9 cellular contexts compared by ENCODE assay signal in the genomic region with DNA sequence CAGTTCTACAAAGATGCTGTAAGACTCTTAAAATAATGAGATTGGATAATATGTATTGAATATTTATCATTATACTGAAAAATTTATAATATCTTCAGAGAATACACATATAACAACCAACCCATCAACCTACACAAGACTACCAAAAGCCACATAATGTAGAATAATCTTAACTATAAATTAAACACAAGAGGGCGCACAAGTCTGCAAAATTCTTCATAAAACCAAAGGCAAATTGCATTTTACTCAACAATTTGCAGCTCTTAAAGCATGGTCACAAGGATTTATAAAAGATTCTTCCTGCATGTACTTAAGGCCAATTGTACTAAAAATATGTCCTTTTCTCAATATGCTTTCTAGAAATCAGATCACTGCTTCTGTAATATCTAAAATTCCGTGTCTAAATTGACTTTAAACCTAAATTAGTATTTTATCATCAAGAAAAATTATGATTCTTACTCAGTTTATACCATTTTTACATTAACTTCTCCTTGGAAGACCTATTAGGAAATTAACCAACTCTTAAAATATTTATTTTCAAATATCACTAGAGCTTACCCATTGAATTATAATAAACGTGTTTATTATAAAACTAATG.
DNase-seq lines count a peak whose midpoint lies in the region; ATAC-seq and TF ChIP-seq lines count a peak whose summit lies in the region.
"Had no signal": no experiment of that assay in that cellular context is flagged by ENCODE, and none has a peak within 500 bp of the region (broad histone marks: within the 10 kb centered on the region; RNA-seq: fewer than 3 reads in every experiment).

No MANE protein-coding gene starts in this region.

- DNase-seq in NCI-H510A treated with DMSO at 0.1 percent for 48 hours (lab: John Stamatoyannopoulos, UW): peak; percentile 66
- no peak for DNase-seq in NCI-H510A (lab: John Stamatoyannopoulos, UW)
- peak; percentile 61 for DNase-seq in NCI-H1105 treated with DMSO at 0.1 percent for 48 hours (lab: John Stamatoyannopoulos, UW)
- peak; percentile 27 for DNase-seq in SKM-1 (lab: John Stamatoyannopoulos, UW; ENCODE audit: unreplicated experiment)
- DNase-seq in foreskin fibroblast: peak; percentile 38 to 72
- no peak for DNase-seq in progenitor cell of endocrine pancreas (ENCODE audit: low spot score, unreplicated experiment)
- DNase-seq in activated naive CD8-positive, alpha-beta T cell treated with anti-CD3 and anti-CD28 coated beads, Interleukin-2, amount 50 U/mL, for 24 hours: no peak
- DNase-seq in activated T-helper 1 cell treated with anti-CD3 and anti-CD28 coated beads, Interleukin-12 subunit alpha, Interleukin-12 subunit beta, Interleukin-2, Interleukin-4 antibody, amounts not matched to agents 30 ng/mL and 10 ng/mL and 1 ng/mL, durations not matched to agents 14 hours and 24 hours and 36 hours (ENCODE audit: low spot score): no peak

- no peaks in the 10 kb centered on the region for H3K27me3 Mint-ChIP-seq in progenitor cell of endocrine pancreas
- H3K27me3 Mint-ChIP-seq in activated naive CD8-positive, alpha-beta T cell treated with anti-CD3 and anti-CD28 coated beads, Interleukin-2, amount 50 U/mL, for 24 hours: peaks cover 13% of the 10 kb centered on the region
- peaks cover 36% of the 10 kb centered on the region for H3K27me3 Mint-ChIP-seq in activated T-helper 1 cell treated with anti-CD3 and anti-CD28 coated beads, Interleukin-12 subunit alpha, Interleukin-12 subunit beta, Interleukin-2, Interleukin-4 antibody, amounts not matched to agents 30 ng/mL and 10 ng/mL and 1 ng/mL, durations not matched to agents 14 hours and 24 hours and 36 hours (ENCODE audit: insufficient read depth)

- ATAC-seq in activated naive CD8-positive, alpha-beta T cell treated with anti-CD3 and anti-CD28 coated beads, Interleukin-2, amount 50 U/mL, for 24 hours: no peak

- no peaks in the 10 kb centered on the region for H3K36me3 Mint-ChIP-seq in progenitor cell of endocrine pancreas (ENCODE audit: insufficient read depth)
- no peaks in the 10 kb centered on the region for H3K36me3 Mint-ChIP-seq in activated naive CD8-positive, alpha-beta T cell treated with anti-CD3 and anti-CD28 coated beads, Interleukin-2, amount 50 U/mL, for 24 hours (ENCODE audit: low read depth)
- H3K36me3 Mint-ChIP-seq in activated T-helper 1 cell treated with anti-CD3 and anti-CD28 coated beads, Interleukin-12 subunit alpha, Interleukin-12 subunit beta, Interleukin-2, Interleukin-4 antibody, amounts not matched to agents 30 ng/mL and 10 ng/mL and 1 ng/mL, durations not matched to agents 14 hours and 24 hours and 36 hours (ENCODE audit: low read depth): no peaks in the 10 kb centered on the region

- no peaks in the 10 kb centered on the region for H3K4me1 Mint-ChIP-seq in progenitor cell of endocrine pancreas (ENCODE audit: low read depth)
- H3K4me1 Mint-ChIP-seq in activated naive CD8-positive, alpha-beta T cell treated with anti-CD3 and anti-CD28 coated beads, Interleukin-2, amount 50 U/mL, for 24 hours: no peaks in the 10 kb centered on the region
- H3K4me1 Mint-ChIP-seq in activated T-helper 1 cell treated with anti-CD3 and anti-CD28 coated beads, Interleukin-12 subunit alpha, Interleukin-12 subunit beta, Interleukin-2, Interleukin-4 antibody, amounts not matched to agents 30 ng/mL and 10 ng/mL and 1 ng/mL, durations not matched to agents 14 hours and 24 hours and 36 hours (ENCODE audit: low read depth): no peaks in the 10 kb centered on the region

- intact Hi-C loops in activated T-helper 1 cell treated with anti-CD3 and anti-CD28 coated beads, Interleukin-12 subunit alpha, Interleukin-12 subunit beta, Interleukin-2, Interleukin-4 antibody, amounts not matched to agents 30 ng/mL and 10 ng/mL and 1 ng/mL, durations not matched to agents 14 hours and 24 hours and 36 hours (cut with micrococcal nuclease): loop anchor here (1.0 kb wide), 6 partner anchors 142 to 645 kb away; partner anchors contain the start of gene HSCB

- TF ChIP-seq CTCF in foreskin fibroblast (IDR thresholded peaks at IDR 0.05; ENCODE audit: low read depth, low read length): peak; percentile 6
- TF ChIP-seq CTCF in progenitor cell of endocrine pancreas (IDR thresholded peaks at IDR 0.05; ENCODE audit: unreplicated experiment): peak; percentile 73

- no peak overlapping the region for H3K4me3 ChIP-seq in foreskin fibroblast (ENCODE audit: low read depth in 1 of 2, low read length in 2 of 2)
- H3K4me3 ChIP-seq: BLaER1 treated with 17β-estradiol and CSF1 and Interleukin-3, amounts not matched to agents 10 nM and 100 nM had no signal

- no peak overlapping the region for H3K27ac Mint-ChIP-seq in progenitor cell of endocrine pancreas
- H3K27ac Mint-ChIP-seq in activated naive CD8-positive, alpha-beta T cell treated with anti-CD3 and anti-CD28 coated beads, Interleukin-2, amount 50 U/mL, for 24 hours: no peak overlapping the region
- H3K27ac Mint-ChIP-seq in activated T-helper 1 cell treated with anti-CD3 and anti-CD28 coated beads, Interleukin-12 subunit alpha, Interleukin-12 subunit beta, Interleukin-2, Interleukin-4 antibody, amounts not matched to agents 30 ng/mL and 10 ng/mL and 1 ng/mL, durations not matched to agents 14 hours and 24 hours and 36 hours: no peak overlapping the region

- H3K4me3 Mint-ChIP-seq in progenitor cell of endocrine pancreas (ENCODE audit: low read depth): no peak overlapping the region
- H3K4me3 Mint-ChIP-seq in activated naive CD8-positive, alpha-beta T cell treated with anti-CD3 and anti-CD28 coated beads, Interleukin-2, amount 50 U/mL, for 24 hours: no peak overlapping the region
- no peak overlapping the region for H3K4me3 Mint-ChIP-seq in activated T-helper 1 cell treated with anti-CD3 and anti-CD28 coated beads, Interleukin-12 subunit alpha, Interleukin-12 subunit beta, Interleukin-2, Interleukin-4 antibody, amounts not matched to agents 30 ng/mL and 10 ng/mL and 1 ng/mL, durations not matched to agents 14 hours and 24 hours and 36 hours

- H3K9me3 Mint-ChIP-seq in progenitor cell of endocrine pancreas (ENCODE audit: low read depth): no peaks in the 10 kb centered on the region
- H3K9me3 Mint-ChIP-seq in activated naive CD8-positive, alpha-beta T cell treated with anti-CD3 and anti-CD28 coated beads, Interleukin-2, amount 50 U/mL, for 24 hours: no peaks in the 10 kb centered on the region
- H3K9me3 Mint-ChIP-seq in activated T-helper 1 cell treated with anti-CD3 and anti-CD28 coated beads, Interleukin-12 subunit alpha, Interleukin-12 subunit beta, Interleukin-2, Interleukin-4 antibody, amounts not matched to agents 30 ng/mL and 10 ng/mL and 1 ng/mL, durations not matched to agents 14 hours and 24 hours and 36 hours: no peaks in the 10 kb centered on the region

Comparison
In these comparisons a context has a peak if more than half of its experiments do, and no peak if none do; other contexts are left out.
1. DNase-seq: peak in NCI-H510A treated with DMSO at 0.1 percent for 48 hours (single experiment), NCI-H1105 treated with DMSO at 0.1 percent for 48 hours (single experiment), SKM-1 (single experiment) and foreskin fibroblast (2 of 2); none in NCI-H510A (single experiment), progenitor cell of endocrine pancreas (single experiment), activated naive CD8-positive, alpha-beta T cell treated with anti-CD3 and anti-CD28 coated beads, Interleukin-2, amount 50 U/mL, for 24 hours (single experiment) and activated T-helper 1 cell treated with anti-CD3 and anti-CD28 coated beads, Interleukin-12 subunit alpha, Interleukin-12 subunit beta, Interleukin-2, Interleukin-4 antibody, amounts not matched to agents 30 ng/mL and 10 ng/mL and 1 ng/mL, durations not matched to agents 14 hours and 24 hours and 36 hours (single experiment).